In the genomic region with DNA sequence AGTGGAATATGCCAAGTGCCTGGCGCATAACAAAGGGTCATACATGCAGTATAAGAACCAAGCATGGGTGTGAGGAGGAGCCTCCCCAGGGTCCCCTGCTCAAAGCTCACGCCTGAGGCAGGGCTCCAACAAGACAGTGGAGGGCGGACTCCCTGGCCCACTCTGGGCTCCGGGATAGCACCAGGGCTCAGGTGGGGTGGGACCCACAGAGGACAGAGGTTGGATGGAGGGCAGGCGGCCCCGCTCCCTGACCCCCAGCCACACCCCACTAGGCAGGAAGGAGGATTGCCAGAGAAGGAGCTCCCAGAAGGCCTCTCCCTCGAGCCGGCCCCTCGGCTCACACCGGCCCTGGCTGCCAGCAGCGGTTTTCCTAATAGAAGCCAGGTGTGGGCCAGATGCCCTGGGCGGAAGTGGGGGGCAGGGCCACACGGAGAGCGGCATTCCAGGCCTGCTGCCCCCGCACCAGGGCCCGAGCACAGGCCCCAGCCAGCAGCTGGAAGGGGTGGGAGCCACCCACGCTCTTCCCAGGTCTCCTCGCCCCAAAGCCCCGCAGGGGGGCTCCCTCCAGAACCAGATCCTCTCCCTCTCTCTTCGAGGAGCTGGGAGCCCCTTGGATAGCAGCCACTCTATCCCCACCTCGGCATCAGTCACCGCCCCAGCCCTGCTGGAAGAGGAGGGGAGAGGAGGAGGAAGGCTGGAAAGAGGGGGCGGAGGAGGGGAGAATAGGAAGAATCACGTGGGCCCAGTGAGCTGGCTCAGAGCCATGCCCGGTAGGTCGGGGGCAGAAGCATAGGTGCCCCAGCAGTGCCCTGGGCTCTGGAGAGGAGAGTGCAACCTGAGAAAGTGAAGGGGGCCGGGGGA, we compare ENCODE assay signal across 1 cellular context.
A peak's percentile ranks its signal among the peaks of the same experiment; 100 is the strongest.
TF ChIP-seq lines count a peak whose summit lies in the region.

No MANE protein-coding gene starts in this region.

TF ChIP-seq in HEK293, 187 proteins besides CTCF, POLR2A, EP300 and RAD21 (continued from another document):
- TF ChIP-seq BCL6B (tag by site-specific recombination; IDR thresholded peaks at IDR 0.05), result no peak
- peak; percentile 96 for TF ChIP-seq ZFHX2 (tag by site-specific recombination; conservative IDR thresholded peaks at IDR 0.05)
- no peak for TF ChIP-seq ZNF292 (tag by site-specific recombination; IDR thresholded peaks at IDR 0.05; ENCODE audit: borderline replicate concordance, low read depth)
- TF ChIP-seq, protein P1, sequence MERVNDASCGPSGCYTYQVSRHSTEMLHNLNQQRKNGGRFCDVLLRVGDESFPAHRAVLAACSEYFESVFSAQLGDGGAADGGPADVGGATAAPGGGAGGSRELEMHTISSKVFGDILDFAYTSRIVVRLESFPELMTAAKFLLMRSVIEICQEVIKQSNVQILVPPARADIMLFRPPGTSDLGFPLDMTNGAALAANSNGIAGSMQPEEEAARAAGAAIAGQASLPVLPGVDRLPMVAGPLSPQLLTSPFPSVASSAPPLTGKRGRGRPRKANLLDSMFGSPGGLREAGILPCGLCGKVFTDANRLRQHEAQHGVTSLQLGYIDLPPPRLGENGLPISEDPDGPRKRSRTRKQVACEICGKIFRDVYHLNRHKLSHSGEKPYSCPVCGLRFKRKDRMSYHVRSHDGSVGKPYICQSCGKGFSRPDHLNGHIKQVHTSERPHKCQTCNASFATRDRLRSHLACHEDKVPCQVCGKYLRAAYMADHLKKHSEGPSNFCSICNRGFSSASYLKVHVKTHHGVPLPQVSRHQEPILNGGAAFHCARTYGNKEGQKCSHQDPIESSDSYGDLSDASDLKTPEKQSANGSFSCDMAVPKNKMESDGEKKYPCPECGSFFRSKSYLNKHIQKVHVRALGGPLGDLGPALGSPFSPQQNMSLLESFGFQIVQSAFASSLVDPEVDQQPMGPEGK (tag by site-specific recombination; IDR thresholded peaks at IDR 0.05), result peak; percentile 18; the same call in 1 of the 2 replicates
- TF ChIP-seq, protein P2, sequence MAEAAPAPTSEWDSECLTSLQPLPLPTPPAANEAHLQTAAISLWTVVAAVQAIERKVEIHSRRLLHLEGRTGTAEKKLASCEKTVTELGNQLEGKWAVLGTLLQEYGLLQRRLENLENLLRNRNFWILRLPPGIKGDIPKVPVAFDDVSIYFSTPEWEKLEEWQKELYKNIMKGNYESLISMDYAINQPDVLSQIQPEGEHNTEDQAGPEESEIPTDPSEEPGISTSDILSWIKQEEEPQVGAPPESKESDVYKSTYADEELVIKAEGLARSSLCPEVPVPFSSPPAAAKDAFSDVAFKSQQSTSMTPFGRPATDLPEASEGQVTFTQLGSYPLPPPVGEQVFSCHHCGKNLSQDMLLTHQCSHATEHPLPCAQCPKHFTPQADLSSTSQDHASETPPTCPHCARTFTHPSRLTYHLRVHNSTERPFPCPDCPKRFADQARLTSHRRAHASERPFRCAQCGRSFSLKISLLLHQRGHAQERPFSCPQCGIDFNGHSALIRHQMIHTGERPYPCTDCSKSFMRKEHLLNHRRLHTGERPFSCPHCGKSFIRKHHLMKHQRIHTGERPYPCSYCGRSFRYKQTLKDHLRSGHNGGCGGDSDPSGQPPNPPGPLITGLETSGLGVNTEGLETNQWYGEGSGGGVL (tag by site-specific recombination; IDR thresholded peaks at IDR 0.05), result peak; percentile 85
- TF ChIP-seq, protein P3, sequence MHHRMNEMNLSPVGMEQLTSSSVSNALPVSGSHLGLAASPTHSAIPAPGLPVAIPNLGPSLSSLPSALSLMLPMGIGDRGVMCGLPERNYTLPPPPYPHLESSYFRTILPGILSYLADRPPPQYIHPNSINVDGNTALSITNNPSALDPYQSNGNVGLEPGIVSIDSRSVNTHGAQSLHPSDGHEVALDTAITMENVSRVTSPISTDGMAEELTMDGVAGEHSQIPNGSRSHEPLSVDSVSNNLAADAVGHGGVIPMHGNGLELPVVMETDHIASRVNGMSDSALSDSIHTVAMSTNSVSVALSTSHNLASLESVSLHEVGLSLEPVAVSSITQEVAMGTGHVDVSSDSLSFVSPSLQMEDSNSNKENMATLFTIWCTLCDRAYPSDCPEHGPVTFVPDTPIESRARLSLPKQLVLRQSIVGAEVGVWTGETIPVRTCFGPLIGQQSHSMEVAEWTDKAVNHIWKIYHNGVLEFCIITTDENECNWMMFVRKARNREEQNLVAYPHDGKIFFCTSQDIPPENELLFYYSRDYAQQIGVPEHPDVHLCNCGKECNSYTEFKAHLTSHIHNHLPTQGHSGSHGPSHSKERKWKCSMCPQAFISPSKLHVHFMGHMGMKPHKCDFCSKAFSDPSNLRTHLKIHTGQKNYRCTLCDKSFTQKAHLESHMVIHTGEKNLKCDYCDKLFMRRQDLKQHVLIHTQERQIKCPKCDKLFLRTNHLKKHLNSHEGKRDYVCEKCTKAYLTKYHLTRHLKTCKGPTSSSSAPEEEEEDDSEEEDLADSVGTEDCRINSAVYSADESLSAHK (tag by site-specific recombination; IDR thresholded peaks at IDR 0.05), result no peak
- TF ChIP-seq HIC1 (tag by site-specific recombination; IDR thresholded peaks at IDR 0.05), result no peak
